In the genomic region with DNA sequence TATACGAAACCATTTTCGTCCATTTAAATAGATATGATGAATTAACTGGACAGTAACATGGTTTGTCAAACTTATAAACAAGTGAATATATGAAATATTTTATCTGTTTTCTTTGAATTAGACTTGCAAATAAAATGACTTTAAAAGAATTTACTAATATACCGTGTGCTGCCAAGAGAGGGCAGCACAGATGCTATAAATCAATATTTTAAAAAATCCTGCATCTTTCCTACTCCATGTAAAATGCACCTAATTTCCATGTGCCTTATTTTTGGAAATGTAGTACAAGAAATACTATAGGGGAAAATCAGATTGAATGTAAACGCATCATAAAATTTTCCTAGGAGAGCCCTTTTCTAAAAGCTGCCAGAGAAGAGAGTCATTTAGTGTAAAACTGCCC, we compare ENCODE assay signal across 8 cellular contexts.
DNase-seq lines count a peak whose midpoint lies in the region; ATAC-seq and TF ChIP-seq lines count a peak whose summit lies in the region.

No MANE protein-coding gene starts in this region.

- no peaks in the 10 kb centered on the region for H3K4me1 Mint-ChIP-seq in HFFc6 (ENCODE audit: low read depth)

- no peaks in the 10 kb centered on the region for H3K27me3 Mint-ChIP-seq in HFFc6 (ENCODE audit: insufficient read depth)

- CTCF ChIA-PET in BJ (lab: Yijun Ruan, JAX), result interaction anchor here (0.6 to 1.2 kb wide), 5 partner anchors 9 to 594 kb away, joined by 3 to 9 read pairs (median 4); no protein-coding TSS in a partner anchor

- H3K4me3 ChIP-seq in BJ (ENCODE audit: low read depth, low read length), result no peak overlapping the region

- ATAC-seq in left colon (peak; percentile 49), GM21717 (IDR thresholded peaks at IDR 0.05; ENCODE audit: unreplicated experiment) (no peak), HG03520 (IDR thresholded peaks at IDR 0.05; ENCODE audit: unreplicated experiment) (no peak)

- H3K36me3 ChIP-seq in BJ (ENCODE audit: control insufficient read depth, insufficient read depth, low read length), result peaks cover 2% of the 10 kb centered on the region; the same call in 1 of the 2 replicates

- no peak overlapping the region for H3K27ac ChIP-seq in VCaP

- DNase-seq in BJ (ENCODE audit: low read depth) (no peak), HFFc6 (peak; percentile 21), left colon (peak in 1 of 2 donors; percentile 18), occipital lobe (lab: John Stamatoyannopoulos, UW) (no peak)
- no peak for DNase-seq in activated CD8-positive, alpha-beta memory T cell treated with anti-CD3 and anti-CD28 coated beads for 24 hours

- intact Hi-C loops in left colon (cut with DNase I, micrococcal nuclease), result loop anchor here in 1 of 2 donors (5.0 kb wide), 1 partner anchor 161 kb away; no protein-coding TSS in a partner anchor

- H3K27ac Mint-ChIP-seq in HFFc6, result no peak overlapping the region

- peak; percentile 36; the same call in 1 of the 2 replicates for TF ChIP-seq CTCF in BJ (IDR thresholded peaks at IDR 0.05; ENCODE audit: insufficient read depth, low read depth, low read length)
- TF ChIP-seq CTCF in HFFc6 (IDR thresholded peaks at IDR 0.05), result peak; percentile 73
- TF ChIP-seq CTCF in VCaP (conservative IDR thresholded peaks at IDR 0.05), result peak; percentile 69

- no peaks in the 10 kb centered on the region for H3K9me3 Mint-ChIP-seq in HFFc6

- H3K27me3 ChIP-seq in BJ (ENCODE audit: control insufficient read depth, insufficient read depth, low read length), result no peaks in the 10 kb centered on the region

- no peaks in the 10 kb centered on the region for H3K36me3 Mint-ChIP-seq in HFFc6 (ENCODE audit: low read depth)

- no peak overlapping the region for H3K4me3 Mint-ChIP-seq in HFFc6

- POLR2A ChIA-PET in BJ (lab: Charles Lee), result no interaction called here
